Comparison of ENCODE assay signal across 8 cellular contexts in the genomic region with DNA sequence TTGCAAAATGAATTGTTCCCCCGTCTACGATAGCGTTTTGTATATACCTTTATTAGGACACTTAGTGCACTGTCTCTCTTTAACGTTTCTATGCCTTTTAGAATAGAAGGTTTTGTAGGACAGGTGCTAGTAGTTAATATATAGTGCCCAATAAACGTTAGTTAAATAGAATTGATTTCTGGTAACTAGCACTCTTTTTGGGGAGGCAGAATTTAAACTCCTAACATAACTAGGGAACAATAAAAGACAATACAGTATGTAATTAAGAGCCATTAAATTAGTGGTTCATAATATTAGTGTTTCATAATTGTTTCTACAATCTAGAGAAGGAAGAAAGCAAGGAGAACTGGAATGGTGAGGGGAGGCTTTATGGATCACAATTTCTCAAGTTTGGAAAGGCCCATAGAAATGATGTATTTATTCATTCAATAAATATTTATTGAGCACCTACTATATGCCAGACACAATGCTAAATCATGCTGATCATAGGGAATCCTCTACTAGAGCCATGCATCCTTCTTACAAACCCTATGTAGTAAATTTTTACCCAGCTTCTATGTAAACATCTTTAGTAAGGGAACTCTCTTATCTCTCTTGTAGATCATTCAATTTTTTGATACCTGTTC. TPM values are rescaled to one million over a fixed set of nuclear protein-coding genes. Genes with fewer than 3 reads are reported as not detected.
DNase-seq lines count a peak whose midpoint lies in the region; TF ChIP-seq lines count a peak whose summit lies in the region.

No MANE protein-coding gene starts in this region.

- H3K4me3 Mint-ChIP-seq in CD14-positive monocyte (peak overlapping the region; percentile 94 to 96), endodermal cell (peak overlapping the region; percentile 75)

- H3K27ac Mint-ChIP-seq in CD14-positive monocyte (peak overlapping the region in 3 of 7 donors; percentile 84 to 96 (median 95)), endodermal cell (no peak overlapping the region)

- peak overlapping the region; percentile 81 for H3K4me3 ChIP-seq in OCI-LY3 (ENCODE audit: low read length)
- H3K4me3 ChIP-seq in endodermal cell (ENCODE audit: low read length), result peak overlapping the region; percentile 87
- peak overlapping the region; percentile 92 for H3K4me3 ChIP-seq in neuron (ENCODE audit: low read length)

- H4K20me1 ChIP-seq in OCI-LY3 (ENCODE audit: insufficient read depth, low read length), result no peaks in the 10 kb centered on the region

- H3K27me3 Mint-ChIP-seq in CD14-positive monocyte (ENCODE audit: low read depth in 3 of 3) (peaks cover 25 to 32% (median 26%) of the 10 kb centered on the region in 3 donors), endodermal cell (ENCODE audit: insufficient read depth) (peaks cover 36% of the 10 kb centered on the region)

- H3K27me3 ChIP-seq in OCI-LY3 (ENCODE audit: low read depth, low read length), result peaks cover 7% of the 10 kb centered on the region
- peaks cover 21% of the 10 kb centered on the region for H3K27me3 ChIP-seq in endodermal cell (ENCODE audit: control insufficient read depth, insufficient read depth, low read length, poor library complexity, severe bottlenecking)
- no peaks in the 10 kb centered on the region for H3K27me3 ChIP-seq in neuron (ENCODE audit: insufficient read depth, low read length)

- WGBS in endodermal cell (ENCODE audit: insufficient coverage in 1 of 2, insufficient read length in 1 of 2), 2 experiments, result 35% methylated on average over 5 of the region's 5 CpGs; no CpG with 5 or more reads in 1 of the 2 experiments

- H3K9me3 Mint-ChIP-seq in CD14-positive monocyte (peaks cover 0 to 16% (median 8%) of the 10 kb centered on the region in 7 donors), endodermal cell (peaks cover 12% of the 10 kb centered on the region)

- H3K27ac ChIP-seq in OCI-LY3 (ENCODE audit: low read length) (no peak overlapping the region), endodermal cell (ENCODE audit: low read depth, low read length) (no peak overlapping the region)

- H2AFZ ChIP-seq in OCI-LY3 (ENCODE audit: low read depth, low read length) (peak overlapping the region; percentile 96), neuron (ENCODE audit: low read depth, low read length) (peak overlapping the region; percentile 77)

- H3K4me1 ChIP-seq in OCI-LY3 (ENCODE audit: low read length) (peaks cover 28% of the 10 kb centered on the region), endodermal cell (ENCODE audit: control insufficient read depth, insufficient read depth, low read length) (peaks cover 3% of the 10 kb centered on the region), neuron (ENCODE audit: insufficient read depth, low read length) (peaks cover 32% of the 10 kb centered on the region)

- peak overlapping the region; percentile 73 for H3K9ac ChIP-seq in OCI-LY3 (ENCODE audit: low read length)
- no peak overlapping the region for H3K9ac ChIP-seq in endodermal cell (ENCODE audit: extremely low read depth, low read length, poor library complexity, severe bottlenecking)

- no peak for DNase-seq in CD14-positive monocyte (ENCODE audit: low spot score)
- DNase-seq in endodermal cell, result no peak
- DNase-seq in NCI-H146 treated with DMSO at 0.1 percent for 48 hours (lab: John Stamatoyannopoulos, UW; ENCODE audit: unreplicated experiment), result no peak
- DNase-seq in epidermal melanocyte (ENCODE audit: insufficient read length, low spot score), result no peak
- DNase-seq in NCI-H2196 (lab: John Stamatoyannopoulos, UW; ENCODE audit: unreplicated experiment), result no peak
- no peak for DNase-seq in activated CD4-positive, CD25-positive, alpha-beta regulatory T cell (lab: John Stamatoyannopoulos, UW)

- no peaks in the 10 kb centered on the region for H3K79me2 ChIP-seq in OCI-LY3 (ENCODE audit: low read length)

- H3K9me3 ChIP-seq in OCI-LY3 (ENCODE audit: insufficient read depth, low read length) (peaks cover 6% of the 10 kb centered on the region; the same call in 1 of the 2 replicates), endodermal cell (ENCODE audit: control insufficient read depth, low read length) (peaks cover 10% of the 10 kb centered on the region), neuron (ENCODE audit: low read length) (peaks cover 4% of the 10 kb centered on the region)

- peaks cover 7% of the 10 kb centered on the region for H3K36me3 ChIP-seq in OCI-LY3 (replicated peaks; ENCODE audit: low read depth, low read length)
- no peaks in the 10 kb centered on the region for H3K36me3 ChIP-seq in endodermal cell (ENCODE audit: control insufficient read depth, insufficient read depth, low read length)
- H3K36me3 ChIP-seq in neuron (ENCODE audit: insufficient read depth, low read length), result no peaks in the 10 kb centered on the region

- intact Hi-C loops in CD14-positive monocyte (cut with micrococcal nuclease), result loop anchor here in 1 of 2 donors (5.0 to 10.0 kb wide), 2 partner anchors 37 to 100 kb away; no protein-coding TSS in a partner anchor

- H3K4me1 Mint-ChIP-seq in CD14-positive monocyte (peaks cover 47% of the 10 kb centered on the region), endodermal cell (peaks cover 22% of the 10 kb centered on the region)

- H3K4me2 ChIP-seq in OCI-LY3 (ENCODE audit: low read length), result peak overlapping the region; percentile 78

- TF ChIP-seq CTCF in CD14-positive monocyte (IDR thresholded peaks at IDR 0.05) (no peak), OCI-LY3 (IDR thresholded peaks at IDR 0.05; ENCODE audit: low read depth, low read length) (no peak), endodermal cell (conservative IDR thresholded peaks at IDR 0.05) (no peak)

- H3K36me3 Mint-ChIP-seq in CD14-positive monocyte, result peaks cover 7 to 16% of the 10 kb centered on the region in 2 donors
- peaks cover 7% of the 10 kb centered on the region for H3K36me3 Mint-ChIP-seq in endodermal cell (ENCODE audit: low read depth)

RNA-seq across cellular contexts. Expression of gene POLR3GL, which starts 0.7 kb away (rescaled TPM):
- polyA plus RNA-seq in CD14-positive monocyte, result 10 to 100 TPM; 36.2 to 39.0 TPM
- total RNA-seq in endodermal cell, result 10 to 100 TPM; 10.2 to 13.8 TPM
- polyA plus RNA-seq in endodermal cell (2013, experiment 1 of 2), result 23.7 TPM
- 20.4 TPM for polyA plus RNA-seq in endodermal cell (2013, experiment 2 of 2)

RNA-seq across cellular contexts. Expression of gene ANKRD34A, which starts 0.9 kb away (rescaled TPM):
- not detected for polyA plus RNA-seq in CD14-positive monocyte
- 1 to 10 TPM in 1 of 2 donors, under 1 TPM in 1; 0.55 to 1.4 TPM for total RNA-seq in endodermal cell
- 0.64 TPM for polyA plus RNA-seq in endodermal cell (2013, experiment 1 of 2)
- polyA plus RNA-seq in endodermal cell (2013, experiment 2 of 2), result 0.37 TPM

RNA-seq across cellular contexts. Expression of gene LIX1L, which starts 7.4 kb away (rescaled TPM):
- 1 to 10 TPM; 6.3 to 8.5 TPM for polyA plus RNA-seq in CD14-positive monocyte
- 10 to 100 TPM; 16.6 to 21.3 TPM for total RNA-seq in endodermal cell
- 25.7 TPM for polyA plus RNA-seq in endodermal cell (2013, experiment 1 of 2)
- polyA plus RNA-seq in endodermal cell (2013, experiment 2 of 2), result 28.8 TPM

RNA-seq across cellular contexts. Expression of gene TXNIP, which starts 31.1 kb away (rescaled TPM):
- polyA plus RNA-seq in CD14-positive monocyte, result 100 to 1,000 TPM; 640 to 844 TPM
- 10 to 100 TPM in 1 of 2 donors, 1 to 10 TPM in 1; 9.9 to 12.2 TPM for total RNA-seq in endodermal cell
- 6.0 TPM for polyA plus RNA-seq in endodermal cell (2013, experiment 1 of 2)
- polyA plus RNA-seq in endodermal cell (2013, experiment 2 of 2), result 18.7 TPM

RNA-seq across cellular contexts. Expression of gene RBM8A, which starts 37.9 kb away (rescaled TPM):
- polyA plus RNA-seq in CD14-positive monocyte, result 100 to 1,000 TPM in 1 of 2 donors, 10 to 100 TPM in 1; 91.5 to 115 TPM
- 100 to 1,000 TPM; 299 to 314 TPM for total RNA-seq in endodermal cell
- 181 TPM for polyA plus RNA-seq in endodermal cell (2013, experiment 1 of 2)
- 193 TPM for polyA plus RNA-seq in endodermal cell (2013, experiment 2 of 2)
